In genomic region chr11:72751293-72752087, GRCh38 we compare ENCODE assay signal across 8 cellular contexts. TPM values are rescaled to one million over a fixed set of nuclear protein-coding genes. Genes with fewer than 3 reads are reported as not detected.
DNase-seq lines count a peak whose midpoint lies in the region; ATAC-seq and TF ChIP-seq lines count a peak whose summit lies in the region.

No MANE protein-coding gene starts in this region.

- CTCF ChIA-PET in CD8-positive, alpha-beta T cell (lab: Charles Lee): interaction anchor here (0.9 to 1.5 kb wide), 2 partner anchors 10 to 26 kb away, joined by 3 to 4 read pairs; no protein-coding TSS in a partner anchor

- peak overlapping the region; percentile 94 for H3K27ac Mint-ChIP-seq in CD8-positive, alpha-beta T cell
- no peak overlapping the region for H3K27ac Mint-ChIP-seq in mesothelial cell of epicardium

- POLR2A ChIA-PET in CD8-positive, alpha-beta T cell (lab: Charles Lee): interaction anchor here (0.6 to 2.0 kb wide), 3 partner anchors 14 to 1481 kb away, joined by 3 to 10 read pairs (median 6); partner anchors contain the start of gene STARD10

- H3K9me3 ChIP-seq in CD8-positive, alpha-beta T cell (ENCODE audit: low read length): no peaks in the 10 kb centered on the region
- H3K9me3 ChIP-seq in breast epithelium: no peaks in the 10 kb centered on the region

- H3K36me3 Mint-ChIP-seq in CD8-positive, alpha-beta T cell: peaks cover 14% of the 10 kb centered on the region
- H3K36me3 Mint-ChIP-seq in mesothelial cell of epicardium: peaks cover 15% of the 10 kb centered on the region

- no peak for TF ChIP-seq CTCF in CD8-positive, alpha-beta T cell (IDR thresholded peaks at IDR 0.05)
- TF ChIP-seq CTCF in breast epithelium (IDR thresholded peaks at IDR 0.05): no peak
- TF ChIP-seq CTCF in mesothelial cell of epicardium (IDR thresholded peaks at IDR 0.05; ENCODE audit: unreplicated experiment): no peak

- peaks cover 43% of the 10 kb centered on the region for H3K4me1 ChIP-seq in CD8-positive, alpha-beta T cell (ENCODE audit: insufficient read depth, low read length)
- no peaks in the 10 kb centered on the region for H3K4me1 ChIP-seq in breast epithelium

- no peaks in the 10 kb centered on the region for H3K27me3 ChIP-seq in CD8-positive, alpha-beta T cell (ENCODE audit: insufficient read depth, low read length)
- H3K27me3 ChIP-seq in breast epithelium: no peaks in the 10 kb centered on the region

- no peaks in the 10 kb centered on the region for H3K36me3 ChIP-seq in CD8-positive, alpha-beta T cell (ENCODE audit: insufficient read depth, low read length)
- no peaks in the 10 kb centered on the region for H3K36me3 ChIP-seq in breast epithelium

- no peak for TF ChIP-seq POLR2A in breast epithelium (IDR thresholded peaks at IDR 0.05)

- H3K4me1 Mint-ChIP-seq in CD8-positive, alpha-beta T cell (ENCODE audit: low read depth): peaks cover 48% of the 10 kb centered on the region
- peaks cover 16% of the 10 kb centered on the region for H3K4me1 Mint-ChIP-seq in mesothelial cell of epicardium

- peak overlapping the region; percentile 68 for H3K27ac ChIP-seq in CD8-positive, alpha-beta T cell (ENCODE audit: low read depth, low read length)
- H3K27ac ChIP-seq in breast epithelium: peak overlapping the region; percentile 34 to 77

- peak; percentile 1 for ATAC-seq in CD8-positive, alpha-beta T cell
- no peak for ATAC-seq in HG03378 (IDR thresholded peaks at IDR 0.05; ENCODE audit: unreplicated experiment)

- intact Hi-C loops in CD8-positive, alpha-beta T cell (cut with DNase I, micrococcal nuclease): loop anchor here (1.0 to 2.0 kb wide), 6 partner anchors 15 to 63 kb away; partner anchors contain the start of gene ATG16L2 (in 2 of the 2)
- intact Hi-C loops in breast epithelium (cut with DNase I; ENCODE audit: low total_unique reads): no loop called here

- no peak for DNase-seq in CD8-positive, alpha-beta T cell
- DNase-seq in LoVo (ENCODE audit: low spot score): peak; percentile 19
- no peak for DNase-seq in breast epithelium (ENCODE audit: low spot score in 2 of 2)
- DNase-seq in mesothelial cell of epicardium (ENCODE audit: low spot score in 2 of 2, unreplicated experiment in 2 of 2): no peak
- DNase-seq in HuH-7 (ENCODE audit: low spot score): no peak
- DNase-seq in hippocampal formation (lab: John Stamatoyannopoulos, UW): no peak
- DNase-seq in NCI-H526 treated with DMSO at 0.1 percent for 48 hours (lab: John Stamatoyannopoulos, UW): no peak

- no peaks in the 10 kb centered on the region for H3K9me3 Mint-ChIP-seq in CD8-positive, alpha-beta T cell
- no peaks in the 10 kb centered on the region for H3K9me3 Mint-ChIP-seq in mesothelial cell of epicardium

- peak overlapping the region; percentile 95 for H3K4me3 Mint-ChIP-seq in CD8-positive, alpha-beta T cell
- H3K4me3 Mint-ChIP-seq in mesothelial cell of epicardium: peak overlapping the region; percentile 94

- H3K4me3 ChIP-seq in CD8-positive, alpha-beta T cell (ENCODE audit: low read depth, low read length): peak overlapping the region; percentile 92
- H3K4me3 ChIP-seq in breast epithelium: peak overlapping the region; percentile 66 to 81 (median 75)

- no peaks in the 10 kb centered on the region for H3K27me3 Mint-ChIP-seq in CD8-positive, alpha-beta T cell (ENCODE audit: low read depth)
- no peaks in the 10 kb centered on the region for H3K27me3 Mint-ChIP-seq in mesothelial cell of epicardium (ENCODE audit: low read depth)

RNA-seq across cellular contexts. Expression of gene ARAP1, which starts 0.7 kb away (rescaled TPM):
- total RNA-seq in CD8-positive, alpha-beta T cell: 10 to 100 TPM; 93.5 to 95.2 TPM
- total RNA-seq in breast epithelium: 100 to 1,000 TPM in 1 of 3 donors, 10 to 100 TPM in 2; 85.9 to 109 (median 97.0) TPM
- 154 to 163 TPM (median 155 TPM) in 3 replicates for total RNA-seq in mesothelial cell of epicardium

RNA-seq across cellular contexts. Expression of gene STARD10, which starts 42.4 kb away (rescaled TPM):
- total RNA-seq in CD8-positive, alpha-beta T cell: 10 to 100 TPM; 22.1 to 25.1 TPM
- total RNA-seq in breast epithelium (100 to 1,000 TPM in 1 of 3 donors, 10 to 100 TPM in 2; 20.6 to 117 (median 93.7) TPM), mesothelial cell of epicardium (51.1 to 54.9 TPM (median 54.7 TPM) in 3 replicates)
